2 cellular contexts compared by ENCODE assay signal in genomic region chr1:178510155-178510554, GRCh38.
A peak's percentile ranks its signal among the peaks of the same experiment; 100 is the strongest.
TF ChIP-seq lines count a peak whose summit lies in the region.

No MANE protein-coding gene starts in this region.

TF ChIP-seq in IMR-90, 13 proteins besides CTCF, POLR2A, EP300 and RAD21:
- TF ChIP-seq MAZ (IDR thresholded peaks at IDR 0.05; ENCODE audit: borderline replicate concordance, low read depth, low read length) (no peak), USF2 (IDR thresholded peaks at IDR 0.05; ENCODE audit: low read depth, low read length) (peak; percentile 45)

TF ChIP-seq in neural cell, 6 proteins besides CTCF, POLR2A, EP300 and RAD21:
- no peak for TF ChIP-seq TAF1 (IDR thresholded peaks at IDR 0.05; ENCODE audit: low read depth)
- TF ChIP-seq EZH2 (IDR thresholded peaks at IDR 0.05; ENCODE audit: borderline replicate concordance, insufficient read depth, low read length, poor library complexity, severe bottlenecking), result no peak
- no peak for TF ChIP-seq MXI1 (conservative IDR thresholded peaks at IDR 0.05; ENCODE audit: poor library complexity, severe bottlenecking)
